Comparison of ENCODE assay signal across 11 cellular contexts in genomic region chr21:34524671-34525601, GRCh38. TPM values are rescaled to one million over a fixed set of nuclear protein-coding genes. Genes with fewer than 3 reads are reported as not detected.
DNase-seq lines count a peak whose midpoint lies in the region; ATAC-seq and TF ChIP-seq lines count a peak whose summit lies in the region.
"Had no signal": no experiment of that assay in that cellular context is flagged by ENCODE, and none has a peak within 500 bp of the region (broad histone marks: within the 10 kb centered on the region; RNA-seq: fewer than 3 reads in every experiment).

No MANE protein-coding gene starts in this region.

- no peak for TF ChIP-seq CTCF in endodermal cell (conservative IDR thresholded peaks at IDR 0.05)
- no peak for TF ChIP-seq CTCF in vagina (IDR thresholded peaks at IDR 0.05)

- no peaks in the 10 kb centered on the region for H3K36me3 ChIP-seq in endodermal cell (ENCODE audit: control insufficient read depth, insufficient read depth, low read length)
- peaks cover 9% of the 10 kb centered on the region for H3K36me3 ChIP-seq in mucosa of stomach (ENCODE audit: control insufficient read depth, insufficient read depth, low read length)
- H3K36me3 ChIP-seq in vagina = no peaks in the 10 kb centered on the region

- TF ChIP-seq POLR2A in vagina (IDR thresholded peaks at IDR 0.05) (no peak), erythroblast (IDR thresholded peaks at IDR 0.05; ENCODE audit: low read length) (no peak)

- H3K27ac Mint-ChIP-seq in activated naive CD8-positive, alpha-beta T cell = peak overlapping the region; percentile 50
- H3K27ac Mint-ChIP-seq in activated naive CD8-positive, alpha-beta T cell treated with anti-CD3 and anti-CD28 coated beads for 36 hours = no peak overlapping the region
- H3K27ac Mint-ChIP-seq in endodermal cell = peak overlapping the region; percentile 73
- H3K27ac Mint-ChIP-seq: dendritic cell treated with granulocyte-macrophage colony-stimulating factor and Interleukin-4, amounts not matched to agents 40 ng/mL and 50 ng/mL, for 4 days; T-helper 1 cell treated with Interleukin-12 subunit alpha and Interleukin-12 subunit beta and Interleukin-4 antibody, amounts not matched to agents 30 μg/mL and 1 μg/mL, for 36 hours had no signal

- H3K27me3 ChIP-seq in endodermal cell (ENCODE audit: control insufficient read depth, insufficient read depth, low read length, poor library complexity, severe bottlenecking) = no peaks in the 10 kb centered on the region
- H3K27me3 ChIP-seq in mucosa of stomach (ENCODE audit: control insufficient read depth, insufficient read depth, low read length) = no peaks in the 10 kb centered on the region
- H3K27me3 ChIP-seq in vagina = no peaks in the 10 kb centered on the region

- peaks cover 32% of the 10 kb centered on the region for H3K4me1 Mint-ChIP-seq in activated naive CD8-positive, alpha-beta T cell (ENCODE audit: low read depth)
- H3K4me1 Mint-ChIP-seq in activated naive CD8-positive, alpha-beta T cell treated with anti-CD3 and anti-CD28 coated beads for 36 hours = peaks cover 25% of the 10 kb centered on the region
- peaks cover 34% of the 10 kb centered on the region for H3K4me1 Mint-ChIP-seq in endodermal cell

- no peak overlapping the region for H3K27ac ChIP-seq in endodermal cell (ENCODE audit: low read depth, low read length)
- H3K27ac ChIP-seq in vagina = peak overlapping the region; percentile 85

- ATAC-seq in HG03521 (IDR thresholded peaks at IDR 0.05; ENCODE audit: unreplicated experiment) = no peak
- ATAC-seq in HG03354 (IDR thresholded peaks at IDR 0.05; ENCODE audit: poor library complexity, severe bottlenecking, unreplicated experiment) = no peak
- ATAC-seq: K562 had no signal

- DNase-seq in activated naive CD8-positive, alpha-beta T cell treated with anti-CD3 and anti-CD28 coated beads for 36 hours = no peak
- peak; percentile 89 for DNase-seq in endodermal cell
- no peak for DNase-seq in vagina (ENCODE audit: extremely low spot score in 2 of 2)
- no peak for DNase-seq in erythroblast (lab: John Stamatoyannopoulos, UW)

- H3K4me1 ChIP-seq in endodermal cell (ENCODE audit: control insufficient read depth, insufficient read depth, low read length) (peaks cover 15% of the 10 kb centered on the region), mucosa of stomach (ENCODE audit: control insufficient read depth, insufficient read depth, low read length) (peaks cover 60% of the 10 kb centered on the region), vagina (peaks cover 46% of the 10 kb centered on the region)

- intact Hi-C loops in vagina (cut with DNase I) = no loop called here

- H3K9me3 ChIP-seq in endodermal cell (ENCODE audit: control insufficient read depth, low read length) (no peaks in the 10 kb centered on the region), mucosa of stomach (ENCODE audit: control insufficient read depth, low read length) (no peaks in the 10 kb centered on the region), vagina (no peaks in the 10 kb centered on the region)

- H3K9me3 Mint-ChIP-seq in activated naive CD8-positive, alpha-beta T cell (ENCODE audit: low read depth) = no peaks in the 10 kb centered on the region
- peaks cover 3% of the 10 kb centered on the region for H3K9me3 Mint-ChIP-seq in activated naive CD8-positive, alpha-beta T cell treated with anti-CD3 and anti-CD28 coated beads for 36 hours
- H3K9me3 Mint-ChIP-seq in endodermal cell = no peaks in the 10 kb centered on the region
- H3K9me3 Mint-ChIP-seq: dendritic cell treated with granulocyte-macrophage colony-stimulating factor and Interleukin-4, amounts not matched to agents 40 ng/mL and 50 ng/mL, for 4 days; T-helper 1 cell treated with Interleukin-12 subunit alpha and Interleukin-12 subunit beta and Interleukin-4 antibody, amounts not matched to agents 30 μg/mL and 1 μg/mL, for 36 hours had no signal

- no peak overlapping the region for H3K4me3 Mint-ChIP-seq in activated naive CD8-positive, alpha-beta T cell
- H3K4me3 Mint-ChIP-seq in activated naive CD8-positive, alpha-beta T cell treated with anti-CD3 and anti-CD28 coated beads for 36 hours = no peak overlapping the region
- peak overlapping the region; percentile 39 for H3K4me3 Mint-ChIP-seq in endodermal cell
- H3K4me3 Mint-ChIP-seq: dendritic cell treated with granulocyte-macrophage colony-stimulating factor and Interleukin-4, amounts not matched to agents 40 ng/mL and 50 ng/mL, for 4 days; T-helper 1 cell treated with Interleukin-12 subunit alpha and Interleukin-12 subunit beta and Interleukin-4 antibody, amounts not matched to agents 30 μg/mL and 1 μg/mL, for 36 hours had no signal

- no peak overlapping the region for H3K9ac ChIP-seq in endodermal cell (ENCODE audit: extremely low read depth, low read length, poor library complexity, severe bottlenecking)
- H3K9ac ChIP-seq in mucosa of stomach (ENCODE audit: low read length) = peak overlapping the region; percentile 99

- no peaks in the 10 kb centered on the region for H3K27me3 Mint-ChIP-seq in activated naive CD8-positive, alpha-beta T cell
- no peaks in the 10 kb centered on the region for H3K27me3 Mint-ChIP-seq in activated naive CD8-positive, alpha-beta T cell treated with anti-CD3 and anti-CD28 coated beads for 36 hours
- H3K27me3 Mint-ChIP-seq in endodermal cell (ENCODE audit: insufficient read depth) = peaks cover 9% of the 10 kb centered on the region
- H3K27me3 Mint-ChIP-seq: dendritic cell treated with granulocyte-macrophage colony-stimulating factor and Interleukin-4, amounts not matched to agents 40 ng/mL and 50 ng/mL, for 4 days had no signal

- peaks cover 5% of the 10 kb centered on the region for H3K36me3 Mint-ChIP-seq in activated naive CD8-positive, alpha-beta T cell
- H3K36me3 Mint-ChIP-seq in activated naive CD8-positive, alpha-beta T cell treated with anti-CD3 and anti-CD28 coated beads for 36 hours = peaks cover 6% of the 10 kb centered on the region
- H3K36me3 Mint-ChIP-seq in endodermal cell (ENCODE audit: low read depth) = no peaks in the 10 kb centered on the region

- no peak overlapping the region for H3K4me3 ChIP-seq in endodermal cell (ENCODE audit: low read length)
- H3K4me3 ChIP-seq in mucosa of stomach (ENCODE audit: low read length) = peak overlapping the region; percentile 4
- peak overlapping the region; percentile 29 to 43 for H3K4me3 ChIP-seq in vagina
- H3K4me3 ChIP-seq: K562 had no signal

- 38 to 49% methylated on average over 25 to 31 of the region's 31 CpGs for WGBS in endodermal cell (ENCODE audit: insufficient coverage in 1 of 2, insufficient read length in 1 of 2), 2 experiments

RNA-seq across cellular contexts. Expression of gene KCNE1, which starts 12.9 kb away (rescaled TPM):
- total RNA-seq in activated naive CD8-positive, alpha-beta T cell treated with anti-CD3 and anti-CD28 coated beads for 36 hours = under 1 TPM in 1 of 2 experiments, not detected in 1; 0.14 TPM
- total RNA-seq in endodermal cell = under 1 TPM in 1 of 2 donors, not detected in 1; 0.24 TPM
- polyA plus RNA-seq in endodermal cell (2013, experiment 1 of 2) = 0.14 TPM
- polyA plus RNA-seq in endodermal cell (2013, experiment 2 of 2) = 0.25 TPM
- 2.2 TPM for total RNA-seq in vagina
